15 cellular contexts compared by ENCODE assay signal in the genomic region with DNA sequence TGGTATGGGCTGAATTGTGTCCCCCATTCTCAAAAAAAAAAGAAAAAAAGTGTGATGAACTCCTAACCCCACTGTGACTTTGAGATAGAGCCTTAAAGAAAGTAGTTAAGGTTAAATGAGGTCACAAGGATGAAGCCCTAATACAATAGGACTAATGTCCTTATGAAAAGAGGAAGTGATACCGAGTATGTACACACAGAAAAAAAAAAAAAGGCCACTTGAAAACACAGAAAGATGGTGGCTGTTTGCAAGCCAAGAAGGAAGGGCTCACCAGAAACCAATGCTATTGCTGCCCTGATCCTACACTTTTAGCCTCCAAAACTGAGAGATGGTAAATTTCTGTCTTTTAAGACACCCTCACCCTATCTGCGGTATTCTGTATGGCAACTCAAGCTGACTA.
DNase-seq lines count a peak whose midpoint lies in the region; ATAC-seq and TF ChIP-seq lines count a peak whose summit lies in the region.
"Had no signal": no experiment of that assay in that cellular context is flagged by ENCODE, and none has a peak within 500 bp of the region (broad histone marks: within the 10 kb centered on the region; RNA-seq: fewer than 3 reads in every experiment).

No MANE protein-coding gene starts in this region.

- ATAC-seq in GM18861 (IDR thresholded peaks at IDR 0.05; ENCODE audit: unreplicated experiment) (peak; percentile 98), GM21576 (IDR thresholded peaks at IDR 0.05; ENCODE audit: unreplicated experiment) (peak; percentile 98), HG03175 (IDR thresholded peaks at IDR 0.05; ENCODE audit: unreplicated experiment) (peak; percentile 95)
- ATAC-seq: mucosa of descending colon; stimulated activated naive CD8-positive, alpha-beta T cell treated with anti-CD3 and anti-CD28 coated beads, Interleukin-15, amount 100 ng/mL, for 72 hours had no signal

- 58 to 70% (median 64%) methylated on average over 2 of the region's 2 CpGs for WGBS in stomach, 5 donors

- H3K4me1 ChIP-seq in stomach = no peaks in the 10 kb centered on the region
- H3K4me1 ChIP-seq: spleen had no signal

- H3K9me3 ChIP-seq in stomach = no peaks in the 10 kb centered on the region

- H3K36me3 Mint-ChIP-seq in progenitor cell of endocrine pancreas (ENCODE audit: insufficient read depth) = no peaks in the 10 kb centered on the region

- no peak overlapping the region for H3K4me3 ChIP-seq in stomach
- H3K4me3 ChIP-seq: mucosa of descending colon, spleen had no signal

- no peaks in the 10 kb centered on the region for H3K27me3 Mint-ChIP-seq in progenitor cell of endocrine pancreas
- H3K27me3 Mint-ChIP-seq: stimulated activated naive CD8-positive, alpha-beta T cell treated with anti-CD3 and anti-CD28 coated beads, Interleukin-15, amount 100 ng/mL, for 72 hours had no signal

- TF ChIP-seq POLR2A in stomach (IDR thresholded peaks at IDR 0.05) = no peak

- H3K9me3 Mint-ChIP-seq in progenitor cell of endocrine pancreas (ENCODE audit: low read depth) = peaks cover 9% of the 10 kb centered on the region

- H3K4me3 Mint-ChIP-seq in progenitor cell of endocrine pancreas (ENCODE audit: low read depth) = no peak overlapping the region
- H3K4me3 Mint-ChIP-seq: stimulated activated naive CD8-positive, alpha-beta T cell treated with anti-CD3 and anti-CD28 coated beads, Interleukin-15, amount 100 ng/mL, for 72 hours had no signal

- no peak overlapping the region for H3K27ac ChIP-seq in stomach
- H3K27ac ChIP-seq: spleen had no signal

- DNase-seq in SIG-M5 treated with dmso at 0.1 percent for 504 hours (lab: John Stamatoyannopoulos, UW; ENCODE audit: unreplicated experiment) (peak; percentile 83), stomach (no peak), AG08395 (ENCODE audit: low spot score) (no peak), progenitor cell of endocrine pancreas (ENCODE audit: low spot score, unreplicated experiment) (no peak)
- no peak for DNase-seq in activated CD4-positive, alpha-beta T cell treated with anti-CD3 and anti-CD28 coated beads for 48 hours
- DNase-seq: glutamatergic neuron; H7; mucosa of descending colon; NCI-H1930; spleen; stimulated activated naive CD8-positive, alpha-beta T cell treated with anti-CD3 and anti-CD28 coated beads, Interleukin-15, amount 100 ng/mL, for 72 hours; T-helper 2 cell had no signal

- no peak for TF ChIP-seq EP300 in stomach (IDR thresholded peaks at IDR 0.05)

- no peak overlapping the region for H3K27ac Mint-ChIP-seq in progenitor cell of endocrine pancreas
- H3K27ac Mint-ChIP-seq: stimulated activated naive CD8-positive, alpha-beta T cell treated with anti-CD3 and anti-CD28 coated beads, Interleukin-15, amount 100 ng/mL, for 72 hours had no signal

- H3K27me3 ChIP-seq in stomach = no peaks in the 10 kb centered on the region
- H3K27me3 ChIP-seq: spleen had no signal

- peaks cover 10% of the 10 kb centered on the region for H3K4me1 Mint-ChIP-seq in progenitor cell of endocrine pancreas (ENCODE audit: low read depth)
- H3K4me1 Mint-ChIP-seq: stimulated activated naive CD8-positive, alpha-beta T cell treated with anti-CD3 and anti-CD28 coated beads, Interleukin-15, amount 100 ng/mL, for 72 hours had no signal

- TF ChIP-seq CTCF in stomach (IDR thresholded peaks at IDR 0.05) (no peak), progenitor cell of endocrine pancreas (IDR thresholded peaks at IDR 0.05; ENCODE audit: unreplicated experiment) (no peak)

- no peaks in the 10 kb centered on the region for H3K36me3 ChIP-seq in stomach
- H3K36me3 ChIP-seq: spleen had no signal

- intact Hi-C loops in stomach (cut with DNase I; ENCODE audit: low total_unique reads) = no loop called here
